ENCODE assay signal across 11 cellular contexts in the genomic region with DNA sequence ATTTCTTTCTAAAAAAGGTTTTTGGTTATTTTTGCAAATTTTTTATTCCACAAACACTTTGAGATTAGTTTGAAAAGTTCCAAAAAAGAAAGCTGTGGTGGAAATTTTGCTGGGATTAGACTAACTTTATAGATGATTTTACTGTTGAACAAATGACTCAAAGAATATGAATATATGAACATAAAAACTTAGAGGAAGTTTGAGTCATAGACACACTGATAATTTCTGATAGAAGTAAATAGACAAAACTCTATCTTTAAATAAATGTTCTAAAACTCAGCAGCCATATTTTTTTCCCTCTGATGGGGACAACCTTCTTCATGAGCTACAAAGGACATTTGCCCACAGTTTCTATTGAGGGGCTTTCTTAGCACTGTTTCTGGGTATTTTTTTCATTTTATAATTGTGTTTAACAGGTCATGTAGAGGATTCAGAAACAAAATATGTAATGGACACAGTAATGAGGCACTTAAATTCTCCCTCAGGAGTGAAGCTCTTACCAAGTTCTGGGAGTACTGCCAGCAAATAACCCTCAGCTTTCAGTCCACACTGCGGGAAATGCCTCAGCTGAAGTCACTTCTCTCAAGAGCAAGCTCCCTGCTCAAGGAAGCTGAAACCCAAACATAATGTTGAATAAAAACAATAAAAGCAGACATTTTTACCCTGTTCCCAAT.
DNase-seq lines count a peak whose midpoint lies in the region; ATAC-seq and TF ChIP-seq lines count a peak whose summit lies in the region.
"Had no signal": no experiment of that assay in that cellular context is flagged by ENCODE, and none has a peak within 500 bp of the region (broad histone marks: within the 10 kb centered on the region; RNA-seq: fewer than 3 reads in every experiment).

No MANE protein-coding gene starts in this region.

- H3K36me3 ChIP-seq in adipocyte (ENCODE audit: control insufficient read depth, insufficient read depth, low read length, severe bottlenecking) (no peaks in the 10 kb centered on the region), prostate gland (no peaks in the 10 kb centered on the region)

- no peak overlapping the region for H3K27ac ChIP-seq in right cardiac atrium (ENCODE audit: low read length)
- no peak overlapping the region for H3K27ac ChIP-seq in prostate gland

- 20% methylated on average over 1 of the region's 1 CpG for WGBS in right cardiac atrium
- 10% methylated on average over 1 of the region's 1 CpG for WGBS in prostate gland

- intact Hi-C loops in Right ventricle myocardium inferior (cut with DNase I) (no loop called here), cardiac septum (cut with DNase I) (no loop called here), right cardiac atrium (cut with DNase I) (no loop called here), prostate gland (cut with DNase I) (no loop called here)

- peak overlapping the region; percentile 62 for H3K9ac ChIP-seq in adipocyte (ENCODE audit: low read length)

- H3K9me3 ChIP-seq in adipocyte (ENCODE audit: control insufficient read depth, low read length) = no peaks in the 10 kb centered on the region
- no peaks in the 10 kb centered on the region for H3K9me3 ChIP-seq in right cardiac atrium (ENCODE audit: control insufficient read depth, low read length)
- H3K9me3 ChIP-seq in prostate gland = no peaks in the 10 kb centered on the region

- ATAC-seq in Right ventricle myocardium inferior (peak; percentile 92), right cardiac atrium (peak; percentile 53 to 91), GM18505 (IDR thresholded peaks at IDR 0.05; ENCODE audit: unreplicated experiment) (no peak), HG03095 (IDR thresholded peaks at IDR 0.05; ENCODE audit: unreplicated experiment) (no peak)

- no peak for TF ChIP-seq POLR2A in GM18505 (IDR thresholded peaks at IDR 0.05; ENCODE audit: borderline replicate concordance, extremely low read depth, insufficient read depth, insufficient read length)
- no peak for TF ChIP-seq POLR2A in prostate gland (IDR thresholded peaks at IDR 0.05)

- no peak for TF ChIP-seq CTCF in prostate gland (IDR thresholded peaks at IDR 0.05)

- peak overlapping the region; percentile 47 for H3K4me3 ChIP-seq in adipocyte (ENCODE audit: low read length)
- H3K4me3 ChIP-seq in right cardiac atrium (ENCODE audit: low read length) = no peak overlapping the region
- H3K4me3 ChIP-seq in prostate gland = no peak overlapping the region

- H3K4me1 ChIP-seq in adipocyte (ENCODE audit: control insufficient read depth, insufficient read depth, low read length) (peaks cover 19% of the 10 kb centered on the region), right cardiac atrium (ENCODE audit: control insufficient read depth, insufficient read depth, low read length) (no peaks in the 10 kb centered on the region), prostate gland (replicated peaks) (no peaks in the 10 kb centered on the region)

- DNase-seq in Right ventricle myocardium inferior (ENCODE audit: missing footprints) (no peak), cardiac septum (ENCODE audit: low spot score) (no peak), adipocyte (ENCODE audit: low read depth) (peak; percentile 85), right cardiac atrium (peak in 1 of 3 donors; percentile 43), T-helper 2 cell (no peak), prostate gland (ENCODE audit: low spot score) (no peak)
- DNase-seq: activated T-cell treated with anti-CD3 and anti-CD28 coated beads, Interleukin-2, amount 50 U/mL, for 1 hour; AML-193; SIG-M5 had no signal

- H3K27me3 ChIP-seq in adipocyte (replicated peaks; ENCODE audit: control insufficient read depth, insufficient read depth, low read length) (no peaks in the 10 kb centered on the region), right cardiac atrium (ENCODE audit: control insufficient read depth, insufficient read depth) (no peaks in the 10 kb centered on the region), prostate gland (replicated peaks; ENCODE audit: insufficient read depth) (no peaks in the 10 kb centered on the region)

Comparison
In these comparisons a context has a peak if more than half of its experiments do, and no peak if none do; other contexts are left out.
1. ATAC-seq: peak in Right ventricle myocardium inferior (single experiment) and right cardiac atrium (2 of 2); none in GM18505 (single experiment) and HG03095 (single experiment).